ENCODE assay signal across 11 cellular contexts in the genomic region with DNA sequence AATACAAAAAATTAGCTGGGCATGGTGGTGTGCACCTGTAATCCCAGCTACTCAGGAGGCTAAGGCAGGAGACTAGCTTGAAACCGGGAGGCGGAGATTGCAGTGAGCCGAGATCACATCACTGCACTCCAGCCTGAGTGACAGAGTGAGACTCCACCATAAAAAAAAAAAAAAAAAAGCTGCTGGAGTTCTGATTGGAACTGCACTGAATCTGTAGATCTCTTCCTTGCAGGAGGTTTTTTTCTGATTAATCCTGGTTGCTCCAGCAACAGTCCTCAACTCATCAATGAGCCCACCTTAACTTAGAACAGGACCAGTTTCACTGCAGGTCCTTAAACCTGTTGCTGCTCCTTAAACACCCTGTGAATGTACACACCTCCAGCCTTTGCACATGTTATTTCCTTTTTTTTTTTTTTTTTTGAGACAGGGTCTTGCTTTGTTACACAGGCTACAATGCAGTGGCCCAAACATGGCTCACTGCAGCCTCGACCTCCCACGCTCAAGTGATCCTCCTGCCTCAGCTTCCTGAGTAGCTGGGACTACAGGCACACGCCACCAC. TPM values are rescaled to one million over a fixed set of nuclear protein-coding genes. Genes with fewer than 3 reads are reported as not detected.
DNase-seq lines count a peak whose midpoint lies in the region; ATAC-seq and TF ChIP-seq lines count a peak whose summit lies in the region.
"Had no signal": no experiment of that assay in that cellular context is flagged by ENCODE, and none has a peak within 500 bp of the region (broad histone marks: within the 10 kb centered on the region; RNA-seq: fewer than 3 reads in every experiment).

No MANE protein-coding gene starts in this region.

- TF ChIP-seq CTCF in ascending aorta (IDR thresholded peaks at IDR 0.05) = no peak

- H3K4me3 ChIP-seq in trophoblast cell (ENCODE audit: low read depth, low read length) (no peak overlapping the region), ascending aorta (no peak overlapping the region)
- H3K4me3 ChIP-seq: testis had no signal

- H3K79me2 ChIP-seq in trophoblast cell (ENCODE audit: control insufficient read depth, insufficient read depth, low read length, poor library complexity) = no peaks in the 10 kb centered on the region

- H3K27me3 Mint-ChIP-seq in activated CD8-positive, alpha-beta memory T cell treated with anti-CD3 and anti-CD28 coated beads, Interleukin-2, amount 10 ng/mL, durations not matched to agents 7 days and 5 days = no peaks in the 10 kb centered on the region
- H3K27me3 Mint-ChIP-seq in IgD-negative memory B cell = no peaks in the 10 kb centered on the region
- H3K27me3 Mint-ChIP-seq in activated naive CD8-positive, alpha-beta T cell treated with anti-CD3 and anti-CD28 coated beads, Interleukin-2, amount 10 ng/mL, durations not matched to agents 7 days and 5 days = no peaks in the 10 kb centered on the region

- H3K4ac ChIP-seq in trophoblast cell (ENCODE audit: low read depth, low read length) = peak overlapping the region; percentile 21

- H3K9ac ChIP-seq in trophoblast cell (ENCODE audit: low read length) = no peak overlapping the region

- peak overlapping the region; percentile 58 for H3K18ac ChIP-seq in trophoblast cell (ENCODE audit: low read length)

- no peak overlapping the region for H3K14ac ChIP-seq in trophoblast cell (ENCODE audit: low read length)

- H3K23ac ChIP-seq in trophoblast cell (ENCODE audit: low read length) = no peak overlapping the region

- peak overlapping the region; percentile 74 for H2BK12ac ChIP-seq in trophoblast cell (ENCODE audit: low read length)

- H3K27ac ChIP-seq in trophoblast cell (ENCODE audit: low read depth, low read length) (no peak overlapping the region), ascending aorta (no peak overlapping the region)

- POLR2A ChIA-PET in activated naive CD8-positive, alpha-beta T cell treated with anti-CD3 and anti-CD28 coated beads, Interleukin-2, amount 10 ng/mL, durations not matched to agents 7 days and 5 days (lab: Charles Lee) = interaction anchor here (0.6 to 5.2 kb wide), 8 partner anchors 9 to 484 kb away, joined by 3 to 78 read pairs (median 4); a partner anchor contains a TSS

- CTCF ChIA-PET in activated CD8-positive, alpha-beta memory T cell treated with anti-CD3 and anti-CD28 coated beads, Interleukin-2, amount 10 ng/mL, durations not matched to agents 7 days and 5 days (lab: Charles Lee) = interaction anchor here (4.7 kb wide), 1 partner anchor 10 kb away, joined by 36 read pairs; a partner anchor contains a TSS

- intact Hi-C loops in ascending aorta (cut with DNase I) = no loop called here

- H4K12ac ChIP-seq in trophoblast cell (ENCODE audit: low read depth, low read length) = no peak overlapping the region

- peaks cover 59% of the 10 kb centered on the region for H3K4me1 Mint-ChIP-seq in activated CD8-positive, alpha-beta memory T cell treated with anti-CD3 and anti-CD28 coated beads, Interleukin-2, amount 10 ng/mL, durations not matched to agents 7 days and 5 days
- H3K4me1 Mint-ChIP-seq in IgD-negative memory B cell = peaks cover 11 to 29% (median 26%) of the 10 kb centered on the region in 3 donors
- peaks cover 41% of the 10 kb centered on the region for H3K4me1 Mint-ChIP-seq in activated naive CD8-positive, alpha-beta T cell treated with anti-CD3 and anti-CD28 coated beads, Interleukin-2, amount 10 ng/mL, durations not matched to agents 7 days and 5 days

- no peak overlapping the region for H4K91ac ChIP-seq in trophoblast cell (ENCODE audit: low read depth, low read length)

- H3K4me3 Mint-ChIP-seq in activated CD8-positive, alpha-beta memory T cell treated with anti-CD3 and anti-CD28 coated beads, Interleukin-2, amount 10 ng/mL, durations not matched to agents 7 days and 5 days = peak overlapping the region; percentile 96
- peak overlapping the region in 3 of 4 donors; percentile 64 to 99 (median 89) for H3K4me3 Mint-ChIP-seq in IgD-negative memory B cell
- peak overlapping the region; percentile 95 for H3K4me3 Mint-ChIP-seq in activated naive CD8-positive, alpha-beta T cell treated with anti-CD3 and anti-CD28 coated beads, Interleukin-2, amount 10 ng/mL, durations not matched to agents 7 days and 5 days

- H2AFZ ChIP-seq in trophoblast cell (ENCODE audit: insufficient read depth, low read length, poor library complexity) = peak overlapping the region; percentile 58

- H3K27ac Mint-ChIP-seq in activated CD8-positive, alpha-beta memory T cell treated with anti-CD3 and anti-CD28 coated beads, Interleukin-2, amount 10 ng/mL, durations not matched to agents 7 days and 5 days = peak overlapping the region; percentile 95
- H3K27ac Mint-ChIP-seq in IgD-negative memory B cell = peak overlapping the region in 2 of 3 donors; percentile 88 to 98
- H3K27ac Mint-ChIP-seq in activated naive CD8-positive, alpha-beta T cell treated with anti-CD3 and anti-CD28 coated beads, Interleukin-2, amount 10 ng/mL, durations not matched to agents 7 days and 5 days = peak overlapping the region; percentile 51

- H3K27me3 ChIP-seq in trophoblast cell (ENCODE audit: insufficient read depth, low read length) (no peaks in the 10 kb centered on the region), ascending aorta (no peaks in the 10 kb centered on the region)
- H3K27me3 ChIP-seq: testis had no signal

- H3K36me3 ChIP-seq in trophoblast cell (ENCODE audit: control insufficient read depth in 1 of 2, insufficient read depth in 2 of 2, low read length in 2 of 2) (no peaks in the 10 kb centered on the region), ascending aorta (no peaks in the 10 kb centered on the region)

- H3K9me3 ChIP-seq in trophoblast cell (ENCODE audit: insufficient read depth, low read depth, low read length) = no peaks in the 10 kb centered on the region
- H3K9me3 ChIP-seq in ascending aorta = no peaks in the 10 kb centered on the region
- H3K9me3 ChIP-seq: testis had no signal

- WGBS in trophoblast cell (ENCODE audit: extremely low coverage, insufficient coverage, insufficient read length) = no CpG with 5 or more reads among the region's 6 CpGs

- H2AK5ac ChIP-seq in trophoblast cell (ENCODE audit: low read length) = no peak overlapping the region

- no peak for DNase-seq in activated CD8-positive, alpha-beta memory T cell treated with anti-CD3 and anti-CD28 coated beads, Interleukin-2, amount 10 ng/mL, durations not matched to agents 7 days and 5 days
- DNase-seq in activated CD8-positive, alpha-beta memory T cell treated with anti-CD3 and anti-CD28 coated beads, Interleukin-2, amount 50 U/mL, for 4 hours = no peak
- DNase-seq in activated naive CD8-positive, alpha-beta T cell treated with anti-CD3 and anti-CD28 coated beads, Interleukin-2, amount 10 ng/mL, durations not matched to agents 7 days and 5 days = no peak
- no peak for DNase-seq in trophoblast cell
- no peak for DNase-seq in ascending aorta (ENCODE audit: low spot score in 2 of 2)
- DNase-seq in RKO (ENCODE audit: low spot score) = no peak
- DNase-seq: activated CD8-positive, alpha-beta memory T cell treated with anti-CD3 and anti-CD28 coated beads for 24 hours; NCI-H524; testis had no signal

- peak overlapping the region; percentile 48 for H4K8ac ChIP-seq in trophoblast cell (ENCODE audit: low read depth, low read length)

- no peak overlapping the region for H3K4me2 ChIP-seq in trophoblast cell (ENCODE audit: low read length)

- H3K79me1 ChIP-seq in trophoblast cell (ENCODE audit: low read length) = peaks cover 2% of the 10 kb centered on the region

- peaks cover 3% of the 10 kb centered on the region for H3K36me3 Mint-ChIP-seq in activated CD8-positive, alpha-beta memory T cell treated with anti-CD3 and anti-CD28 coated beads, Interleukin-2, amount 10 ng/mL, durations not matched to agents 7 days and 5 days
- no peaks in the 10 kb centered on the region for H3K36me3 Mint-ChIP-seq in IgD-negative memory B cell
- peaks cover 4% of the 10 kb centered on the region for H3K36me3 Mint-ChIP-seq in activated naive CD8-positive, alpha-beta T cell treated with anti-CD3 and anti-CD28 coated beads, Interleukin-2, amount 10 ng/mL, durations not matched to agents 7 days and 5 days

- H3K9me3 Mint-ChIP-seq in activated CD8-positive, alpha-beta memory T cell treated with anti-CD3 and anti-CD28 coated beads, Interleukin-2, amount 10 ng/mL, durations not matched to agents 7 days and 5 days (ENCODE audit: low read depth) = no peaks in the 10 kb centered on the region
- no peaks in the 10 kb centered on the region for H3K9me3 Mint-ChIP-seq in IgD-negative memory B cell
- no peaks in the 10 kb centered on the region for H3K9me3 Mint-ChIP-seq in activated naive CD8-positive, alpha-beta T cell treated with anti-CD3 and anti-CD28 coated beads, Interleukin-2, amount 10 ng/mL, durations not matched to agents 7 days and 5 days

- H2BK5ac ChIP-seq in trophoblast cell (ENCODE audit: low read depth, low read length, poor library complexity) = no peak overlapping the region

- H2BK120ac ChIP-seq in trophoblast cell (ENCODE audit: insufficient read depth, low read length, poor library complexity) = no peak overlapping the region

- no peak for ATAC-seq in activated CD8-positive, alpha-beta memory T cell treated with anti-CD3 and anti-CD28 coated beads, Interleukin-2, amount 10 ng/mL, durations not matched to agents 7 days and 5 days
- ATAC-seq in activated naive CD8-positive, alpha-beta T cell treated with anti-CD3 and anti-CD28 coated beads, Interleukin-2, amount 10 ng/mL, durations not matched to agents 7 days and 5 days (ENCODE audit: low read depth) = no peak
- no peak for ATAC-seq in HG03159 (IDR thresholded peaks at IDR 0.05; ENCODE audit: unreplicated experiment)

- H3K4me1 ChIP-seq in trophoblast cell (ENCODE audit: control insufficient read depth in 1 of 2, insufficient read depth in 2 of 2, low read length in 2 of 2) (peaks cover 3 to 6% of the 10 kb centered on the region in 2 experiments), ascending aorta (peaks cover 0 to 11% of the 10 kb centered on the region in 2 donors)

RNA-seq across cellular contexts. Expression of a gene that starts 1.6 kb away (rescaled TPM):
- total RNA-seq in activated CD8-positive, alpha-beta memory T cell treated with anti-CD3 and anti-CD28 coated beads, Interleukin-2, amount 10 ng/mL, durations not matched to agents 7 days and 5 days = 1 to 10 TPM in 1 of 2 experiments, under 1 TPM in 1; 0.49 to 1.1 TPM
- 0.10 TPM for polyA plus RNA-seq in IgD-negative memory B cell
- under 1 TPM; 0.65 to 0.72 TPM for total RNA-seq in activated naive CD8-positive, alpha-beta T cell treated with anti-CD3 and anti-CD28 coated beads, Interleukin-2, amount 10 ng/mL, durations not matched to agents 7 days and 5 days
- polyA plus RNA-seq in trophoblast cell (2013) = 0.74 and 0.75 TPM in 2 replicates
- not detected for total RNA-seq in ascending aorta

RNA-seq across cellular contexts. Expression of a gene that starts 10.0 kb away (rescaled TPM):
- 100 to 1,000 TPM; 186 to 220 TPM for total RNA-seq in activated CD8-positive, alpha-beta memory T cell treated with anti-CD3 and anti-CD28 coated beads, Interleukin-2, amount 10 ng/mL, durations not matched to agents 7 days and 5 days
- polyA plus RNA-seq in IgD-negative memory B cell = 52.9 TPM
- 100 to 1,000 TPM; 142 to 153 TPM for total RNA-seq in activated naive CD8-positive, alpha-beta T cell treated with anti-CD3 and anti-CD28 coated beads, Interleukin-2, amount 10 ng/mL, durations not matched to agents 7 days and 5 days
- polyA plus RNA-seq in trophoblast cell (2013) = 147 TPM in 2 replicates
- 64.4 TPM for total RNA-seq in ascending aorta

RNA-seq across cellular contexts. Expression of a gene that starts 37.8 kb away (rescaled TPM):
- total RNA-seq in activated CD8-positive, alpha-beta memory T cell treated with anti-CD3 and anti-CD28 coated beads, Interleukin-2, amount 10 ng/mL, durations not matched to agents 7 days and 5 days = 100 to 1,000 TPM in 1 of 2 experiments, 10 to 100 TPM in 1; 98.1 to 112 TPM
- polyA plus RNA-seq in IgD-negative memory B cell = 53.0 TPM
- 10 to 100 TPM; 75.8 to 83.0 TPM for total RNA-seq in activated naive CD8-positive, alpha-beta T cell treated with anti-CD3 and anti-CD28 coated beads, Interleukin-2, amount 10 ng/mL, durations not matched to agents 7 days and 5 days
- 28.0 and 28.5 TPM in 2 replicates for polyA plus RNA-seq in trophoblast cell (2013)
- 72.9 TPM for total RNA-seq in ascending aorta
